Comparison of ENCODE assay signal across 2 cellular contexts in the genomic region with DNA sequence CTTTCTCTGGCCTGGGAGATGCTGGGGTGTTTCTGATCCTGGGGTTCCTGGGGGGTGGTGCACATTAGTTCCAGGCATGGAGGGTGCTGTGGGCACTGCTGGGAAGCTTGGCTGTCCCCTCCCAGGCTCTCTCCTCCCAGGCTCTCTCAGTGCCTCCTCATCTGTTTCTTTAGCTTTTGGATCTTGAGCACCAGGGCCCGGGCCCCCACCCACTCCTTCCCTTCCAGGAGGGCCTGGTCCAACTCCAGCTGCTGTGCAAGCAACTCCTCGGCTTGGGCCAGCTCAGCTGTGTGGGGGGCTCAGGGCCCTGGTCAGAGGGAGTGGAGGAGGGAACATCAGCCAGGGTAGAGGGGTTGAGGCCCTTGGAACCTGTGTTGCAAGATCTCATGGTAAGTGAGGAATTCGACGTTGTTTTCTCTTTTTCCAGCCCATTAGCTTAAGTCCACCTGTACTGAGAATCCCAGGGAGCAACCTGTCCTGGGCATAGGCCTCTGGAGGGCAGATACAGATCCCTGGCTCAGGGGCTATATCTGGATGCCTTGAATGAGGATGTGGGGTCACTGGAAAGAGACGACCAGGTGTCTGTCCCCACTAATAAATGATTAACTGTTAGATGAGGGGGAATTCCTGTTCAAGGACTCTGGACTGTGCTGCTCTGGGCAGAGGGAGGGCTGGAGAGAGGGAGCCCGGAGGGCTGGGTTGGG.
TF ChIP-seq lines count a peak whose summit lies in the region.

No MANE protein-coding gene starts in this region.

TF ChIP-seq in GM12878, 131 proteins besides CTCF, POLR2A, EP300 and RAD21 (continued from another document):
- TF ChIP-seq REST (IDR thresholded peaks at IDR 0.05; ENCODE audit: low read depth, low read length): no peak
- TF ChIP-seq CREM (IDR thresholded peaks at IDR 0.05; ENCODE audit: low read depth): no peak
- TF ChIP-seq RELB (IDR thresholded peaks at IDR 0.05; ENCODE audit: low read depth): no peak
- no peak for TF ChIP-seq SUZ12 (IDR thresholded peaks at IDR 0.05; ENCODE audit: unreplicated experiment)
- TF ChIP-seq, protein P1, sequence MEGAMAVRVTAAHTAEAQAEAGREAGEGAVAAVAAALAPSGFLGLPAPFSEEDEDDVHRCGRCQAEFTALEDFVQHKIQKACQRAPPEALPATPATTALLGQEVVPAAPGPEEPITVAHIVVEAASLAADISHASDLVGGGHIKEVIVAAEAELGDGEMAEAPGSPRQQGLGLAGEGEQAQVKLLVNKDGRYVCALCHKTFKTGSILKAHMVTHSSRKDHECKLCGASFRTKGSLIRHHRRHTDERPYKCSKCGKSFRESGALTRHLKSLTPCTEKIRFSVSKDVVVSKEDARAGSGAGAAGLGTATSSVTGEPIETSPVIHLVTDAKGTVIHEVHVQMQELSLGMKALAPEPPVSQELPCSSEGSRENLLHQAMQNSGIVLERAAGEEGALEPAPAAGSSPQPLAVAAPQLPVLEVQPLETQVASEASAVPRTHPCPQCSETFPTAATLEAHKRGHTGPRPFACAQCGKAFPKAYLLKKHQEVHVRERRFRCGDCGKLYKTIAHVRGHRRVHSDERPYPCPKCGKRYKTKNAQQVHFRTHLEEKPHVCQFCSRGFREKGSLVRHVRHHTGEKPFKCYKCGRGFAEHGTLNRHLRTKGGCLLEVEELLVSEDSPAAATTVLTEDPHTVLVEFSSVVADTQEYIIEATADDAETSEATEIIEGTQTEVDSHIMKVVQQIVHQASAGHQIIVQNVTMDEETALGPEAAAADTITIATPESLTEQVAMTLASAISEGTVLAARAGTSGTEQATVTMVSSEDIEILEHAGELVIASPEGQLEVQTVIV (IDR thresholded peaks at IDR 0.05; ENCODE audit: borderline replicate concordance, partially characterized antibody): no peak
- no peak for TF ChIP-seq ESRRA (IDR thresholded peaks at IDR 0.05; ENCODE audit: low read length)
- TF ChIP-seq BACH1 (IDR thresholded peaks at IDR 0.05; ENCODE audit: borderline replicate concordance): no peak
- no peak for TF ChIP-seq SMAD1 (IDR thresholded peaks at IDR 0.05; ENCODE audit: low read depth, partially characterized antibody)
- TF ChIP-seq, protein P2, sequence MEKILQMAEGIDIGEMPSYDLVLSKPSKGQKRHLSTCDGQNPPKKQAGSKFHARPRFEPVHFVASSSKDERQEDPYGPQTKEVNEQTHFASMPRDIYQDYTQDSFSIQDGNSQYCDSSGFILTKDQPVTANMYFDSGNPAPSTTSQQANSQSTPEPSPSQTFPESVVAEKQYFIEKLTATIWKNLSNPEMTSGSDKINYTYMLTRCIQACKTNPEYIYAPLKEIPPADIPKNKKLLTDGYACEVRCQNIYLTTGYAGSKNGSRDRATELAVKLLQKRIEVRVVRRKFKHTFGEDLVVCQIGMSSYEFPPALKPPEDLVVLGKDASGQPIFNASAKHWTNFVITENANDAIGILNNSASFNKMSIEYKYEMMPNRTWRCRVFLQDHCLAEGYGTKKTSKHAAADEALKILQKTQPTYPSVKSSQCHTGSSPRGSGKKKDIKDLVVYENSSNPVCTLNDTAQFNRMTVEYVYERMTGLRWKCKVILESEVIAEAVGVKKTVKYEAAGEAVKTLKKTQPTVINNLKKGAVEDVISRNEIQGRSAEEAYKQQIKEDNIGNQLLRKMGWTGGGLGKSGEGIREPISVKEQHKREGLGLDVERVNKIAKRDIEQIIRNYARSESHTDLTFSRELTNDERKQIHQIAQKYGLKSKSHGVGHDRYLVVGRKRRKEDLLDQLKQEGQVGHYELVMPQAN (conservative IDR thresholded peaks at IDR 0.05): no peak
- TF ChIP-seq, protein P3, sequence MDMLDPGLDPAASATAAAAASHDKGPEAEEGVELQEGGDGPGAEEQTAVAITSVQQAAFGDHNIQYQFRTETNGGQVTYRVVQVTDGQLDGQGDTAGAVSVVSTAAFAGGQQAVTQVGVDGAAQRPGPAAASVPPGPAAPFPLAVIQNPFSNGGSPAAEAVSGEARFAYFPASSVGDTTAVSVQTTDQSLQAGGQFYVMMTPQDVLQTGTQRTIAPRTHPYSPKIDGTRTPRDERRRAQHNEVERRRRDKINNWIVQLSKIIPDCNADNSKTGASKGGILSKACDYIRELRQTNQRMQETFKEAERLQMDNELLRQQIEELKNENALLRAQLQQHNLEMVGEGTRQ (IDR thresholded peaks at IDR 0.05; ENCODE audit: borderline replicate concordance, low read depth, low read length): no peak
- TF ChIP-seq TBL1XR1 (IDR thresholded peaks at IDR 0.05; ENCODE audit: low read depth, low read length): no peak
- no peak for TF ChIP-seq ETV6 (conservative IDR thresholded peaks at IDR 0.05 in 1 of 2, IDR thresholded peaks at IDR 0.05 in 1 of 2; ENCODE audit: borderline replicate concordance in 1 of 2, low read depth in 1 of 2)

TF ChIP-seq in liver, 16 proteins besides CTCF, POLR2A, EP300 and RAD21 (continued from another document):
- TF ChIP-seq ZBTB33 (IDR thresholded peaks at IDR 0.05) (no peak), HNF4A (conservative IDR thresholded peaks at IDR 0.05) (peak; percentile 73 to 82), GABPA (IDR thresholded peaks at IDR 0.05 in 1 of 2, conservative IDR thresholded peaks at IDR 0.05 in 1 of 2) (no peak), TAF1 (conservative IDR thresholded peaks at IDR 0.05) (no peak), ATF3 (IDR thresholded peaks at IDR 0.05) (no peak), REST (IDR thresholded peaks at IDR 0.05) (no peak), EGR1 (IDR thresholded peaks at IDR 0.05; ENCODE audit: low read depth in 2 of 2) (no peak), JUND (IDR thresholded peaks at IDR 0.05) (no peak), RXRA (IDR thresholded peaks at IDR 0.05) (peak in 1 of 2 donors; percentile 22), FOXA2 (IDR thresholded peaks at IDR 0.05) (no peak), HNF4G (IDR thresholded peaks at IDR 0.05) (peak; percentile 77), YY1 (IDR thresholded peaks at IDR 0.05) (no peak), MAX (IDR thresholded peaks at IDR 0.05) (no peak), SP1 (IDR thresholded peaks at IDR 0.05) (peak; percentile 85), NR2F2 (IDR thresholded peaks at IDR 0.05) (no peak)
